ENCODE assay signal across 15 cellular contexts in the genomic region with DNA sequence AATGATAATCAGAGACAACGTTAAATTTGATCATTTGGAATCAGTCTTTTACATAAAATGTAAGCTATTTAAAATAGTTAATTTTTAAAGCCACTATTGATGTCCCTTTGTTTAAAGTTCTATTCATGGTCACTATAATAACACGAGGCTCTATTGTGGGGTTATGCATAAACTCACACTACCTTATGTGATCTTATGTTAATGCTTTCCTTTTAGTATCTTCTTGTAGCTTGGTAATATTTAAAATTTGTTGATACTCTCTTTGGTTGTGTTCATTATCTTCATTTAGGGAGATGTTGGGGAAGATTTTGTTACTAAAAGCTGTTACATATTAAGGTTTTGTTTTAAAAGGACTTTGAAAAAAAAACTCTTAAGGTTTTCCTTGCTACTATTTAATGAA. TPM values are rescaled to one million over a fixed set of nuclear protein-coding genes. Genes with fewer than 3 reads are reported as not detected.
A peak's percentile ranks its signal among the peaks of the same experiment; 100 is the strongest.
DNase-seq lines count a peak whose midpoint lies in the region; ATAC-seq and TF ChIP-seq lines count a peak whose summit lies in the region.
"Had no signal": no experiment of that assay in that cellular context is flagged by ENCODE, and none has a peak within 500 bp of the region (broad histone marks: within the 10 kb centered on the region; RNA-seq: fewer than 3 reads in every experiment).

No MANE protein-coding gene starts in this region.

- peaks cover 11% of the 10 kb centered on the region for H3K36me3 Mint-ChIP-seq in osteocyte (ENCODE audit: unreplicated experiment)
- H3K36me3 Mint-ChIP-seq: naive thymus-derived CD8-positive, alpha-beta T cell had no signal

- H3K4me2 ChIP-seq in GM23248 (ENCODE audit: unreplicated experiment): peak overlapping the region; percentile 96

- H3K36me3 ChIP-seq in GM23248 (ENCODE audit: low read depth): no peaks in the 10 kb centered on the region
- H3K36me3 ChIP-seq in effector memory CD4-positive, alpha-beta T cell (ENCODE audit: control insufficient read depth, insufficient read depth, low read length): peaks cover 3% of the 10 kb centered on the region
- H3K36me3 ChIP-seq: thoracic aorta had no signal

- peak overlapping the region; percentile 72 for H3K4me3 ChIP-seq in GM23248
- peak overlapping the region; percentile 39 for H3K4me3 ChIP-seq in effector memory CD4-positive, alpha-beta T cell (ENCODE audit: insufficient read depth, low read depth, low read length, poor library complexity, severe bottlenecking)

- H3K9me2 ChIP-seq in GM23248 (ENCODE audit: insufficient read depth): no peaks in the 10 kb centered on the region

- H3K27me3 ChIP-seq in GM23248 (replicated peaks; ENCODE audit: insufficient read depth): no peaks in the 10 kb centered on the region
- H3K27me3 ChIP-seq in effector memory CD4-positive, alpha-beta T cell (replicated peaks; ENCODE audit: control insufficient read depth, insufficient read depth, low read length, poor library complexity, severe bottlenecking): no peaks in the 10 kb centered on the region

- no peaks in the 10 kb centered on the region for H4K20me1 ChIP-seq in GM23248 (ENCODE audit: insufficient read depth)

- 0 out of 2 replicates have a peak overlapping the region, but pooled peaks have one; percentile 68 for H3K27ac ChIP-seq in GM23248
- H3K27ac ChIP-seq in effector memory CD4-positive, alpha-beta T cell (ENCODE audit: insufficient read depth, low read length, poor library complexity, severe bottlenecking): peak overlapping the region; percentile 40

- 6 to 11% methylated on average over 2 of the region's 2 CpGs for WGBS in GM23248 (ENCODE audit: low coverage in 1 of 2, low lambda C conversion rate in 2 of 2, missing lambda C conversion rate in 2 of 2), 2 experiments

- H3K9ac ChIP-seq in GM23248: peak overlapping the region; percentile 70

- H3K9me3 Mint-ChIP-seq in osteocyte (ENCODE audit: unreplicated experiment): no peaks in the 10 kb centered on the region
- H3K9me3 Mint-ChIP-seq: activated naive CD4-positive, alpha-beta T cell treated with anti-CD3 and anti-CD28 coated beads, Interleukin-2, amount 50 U/mL, for 72 hours; naive thymus-derived CD8-positive, alpha-beta T cell had no signal

- no peaks in the 10 kb centered on the region for H3K9me3 ChIP-seq in GM23248 (ENCODE audit: low read depth)
- H3K9me3 ChIP-seq in effector memory CD4-positive, alpha-beta T cell (ENCODE audit: control insufficient read depth, low read length): no peaks in the 10 kb centered on the region
- H3K9me3 ChIP-seq: thoracic aorta had no signal

- H3K4me1 ChIP-seq in GM23248 (ENCODE audit: insufficient read depth): peaks cover 80% of the 10 kb centered on the region
- H3K4me1 ChIP-seq in effector memory CD4-positive, alpha-beta T cell (ENCODE audit: control insufficient read depth, insufficient read depth, low read length, poor library complexity, severe bottlenecking): peaks cover 3% of the 10 kb centered on the region

- TF ChIP-seq CTCF in osteocyte (IDR thresholded peaks at IDR 0.05): no peak

- peaks cover 31% of the 10 kb centered on the region for H3F3A ChIP-seq in GM23248 (ENCODE audit: insufficient read depth)

- DNase-seq in DMS153 treated with DMSO at 0.1 percent for 48 hours (lab: John Stamatoyannopoulos, UW; ENCODE audit: unreplicated experiment) (peak; percentile 56), DMS153 (lab: John Stamatoyannopoulos, UW) (no peak), GM23248 (no peak), osteocyte (ENCODE audit: extremely low spot score, unreplicated experiment) (no peak), SHP77 treated with DMSO at 0.1 percent for 48 hours (lab: John Stamatoyannopoulos, UW) (no peak)
- no peak for DNase-seq in effector memory CD4-positive, alpha-beta T cell
- DNase-seq in stimulated activated CD4-positive, alpha-beta T cell treated with anti-CD3 and anti-CD28 coated beads, Interleukin-2, amount 100 ng/mL, for 48 hours: no peak
- DNase-seq: naive thymus-derived CD8-positive, alpha-beta T cell; NCI-H187 treated with DMSO at 0.1 percent for 48 hours; stimulated activated CD4-positive, alpha-beta T cell treated with anti-CD3 and anti-CD28 coated beads, Interleukin-2, amount 100 ng/mL, for 24 hours had no signal

- H3K4me1 Mint-ChIP-seq in osteocyte (ENCODE audit: unreplicated experiment): peaks cover 74% of the 10 kb centered on the region

- no peak for ATAC-seq in HG02678 (IDR thresholded peaks at IDR 0.05; ENCODE audit: unreplicated experiment)
- ATAC-seq: activated naive CD4-positive, alpha-beta T cell treated with anti-CD3 and anti-CD28 coated beads, Interleukin-2, amount 50 U/mL, for 72 hours; naive thymus-derived CD8-positive, alpha-beta T cell; WTC11 had no signal

- no peak overlapping the region for H2AFZ ChIP-seq in GM23248

- in situ Hi-C loops in GM23248 (cut with MboI): no loop called here

- H3K27me3 Mint-ChIP-seq in osteocyte (ENCODE audit: unreplicated experiment): no peaks in the 10 kb centered on the region
- H3K27me3 Mint-ChIP-seq: naive thymus-derived CD8-positive, alpha-beta T cell had no signal

- H3K27ac Mint-ChIP-seq in osteocyte (ENCODE audit: unreplicated experiment): peak overlapping the region; percentile 79
- H3K27ac Mint-ChIP-seq: activated naive CD4-positive, alpha-beta T cell treated with anti-CD3 and anti-CD28 coated beads, Interleukin-2, amount 50 U/mL, for 72 hours had no signal

- peak overlapping the region; percentile 82 for H3K4me3 Mint-ChIP-seq in osteocyte (ENCODE audit: unreplicated experiment)
- H3K4me3 Mint-ChIP-seq: WTC11 had no signal

- H3K79me2 ChIP-seq in GM23248 (ENCODE audit: insufficient read depth): peaks cover 99% of the 10 kb centered on the region

RNA-seq across cellular contexts. Expression of a gene that starts 1.2 kb away (rescaled TPM):
- 4.7 and 4.8 TPM in 2 replicates for total RNA-seq in GM23248 (2014; rRNA removed; shearing (Covaris generic))
- polyA plus RNA-seq in GM23248 (2016; fragmentation: Nextera tagmentation; extraction: Ambion mirVana): 2.5 and 2.8 TPM in 2 replicates
- total RNA-seq in osteocyte: 30.0 and 32.1 TPM in 2 replicates
- total RNA-seq: activated naive CD4-positive, alpha-beta T cell treated with anti-CD3 and anti-CD28 coated beads, Interleukin-2, amount 50 U/mL, for 72 hours; HT1080; WTC11 had no signal
